Comparison of ENCODE assay signal across 23 cellular contexts in genomic region chr3:39156421-39156820, GRCh38.
A peak's percentile ranks its signal among the peaks of the same experiment; 100 is the strongest.
DNase-seq lines count a peak whose midpoint lies in the region; ATAC-seq and TF ChIP-seq lines count a peak whose summit lies in the region.
"Had no signal": no experiment of that assay in that cellular context is flagged by ENCODE, and none has a peak within 500 bp of the region (broad histone marks: within the 10 kb centered on the region; RNA-seq: fewer than 3 reads in every experiment).

No MANE protein-coding gene starts in this region.

- peak overlapping the region; percentile 40 for H3K27ac Mint-ChIP-seq in nephron progenitor cell
- H3K27ac Mint-ChIP-seq in effector memory CD8-positive, alpha-beta T cell, result no peak overlapping the region
- H3K27ac Mint-ChIP-seq: activated B cell treated with CpG ODN at 0.5 μM for 24 hours had no signal

- no peaks in the 10 kb centered on the region for H3K9me3 Mint-ChIP-seq in nephron progenitor cell
- H3K9me3 Mint-ChIP-seq in effector memory CD8-positive, alpha-beta T cell, result no peaks in the 10 kb centered on the region
- H3K9me3 Mint-ChIP-seq: activated B cell treated with CpG ODN at 0.5 μM for 24 hours, T-cell had no signal

- H3K4me1 Mint-ChIP-seq in nephron progenitor cell, result peaks cover 49% of the 10 kb centered on the region
- H3K4me1 Mint-ChIP-seq in effector memory CD8-positive, alpha-beta T cell (ENCODE audit: low read depth in 2 of 2), result peaks cover 13 to 16% of the 10 kb centered on the region in 2 donors

- peaks cover 13% of the 10 kb centered on the region for H3K27me3 Mint-ChIP-seq in nephron progenitor cell (ENCODE audit: low read depth, poor library complexity)
- no peaks in the 10 kb centered on the region for H3K27me3 Mint-ChIP-seq in effector memory CD8-positive, alpha-beta T cell
- H3K27me3 Mint-ChIP-seq: activated B cell treated with CpG ODN at 0.5 μM for 24 hours, T-cell had no signal

- DNase-seq in AG10803 (ENCODE audit: low read depth) (peak; percentile 65), HCEC 1CT (peak; percentile 23), fibroblast of gingiva (ENCODE audit: low read depth) (peak; percentile 62), nephron progenitor cell (no peak), SIG-M5 treated with dmso at 0.1 percent for 504 hours (lab: John Stamatoyannopoulos, UW; ENCODE audit: unreplicated experiment) (no peak)
- no peak for DNase-seq in effector memory CD8-positive, alpha-beta T cell
- DNase-seq: activated B cell treated with CpG ODN at 0.5 μM for 24 hours; activated effector memory CD4-positive, alpha-beta T cell treated with anti-CD3 and anti-CD28 coated beads, Interleukin-2, amount 50 U/mL, for 16 hours; activated T-cell treated with anti-CD3 and anti-CD28 coated beads for 4 hours; cerebellar nuclear complex; dorsolateral prefrontal cortex; foreskin melanocyte; mesenchymal stem cell; NCI-H1417 treated with DMSO at 0.1 percent for 48 hours; NCI-H2081 treated with DMSO at 0.1 percent for 48 hours; NCI-H748 treated with DMSO at 0.1 percent for 48 hours; SJCRH30; T-cell; upper lobe of left lung had no signal

- no peaks in the 10 kb centered on the region for H3K36me3 Mint-ChIP-seq in nephron progenitor cell (ENCODE audit: low read depth)
- peaks cover 27% of the 10 kb centered on the region for H3K36me3 Mint-ChIP-seq in effector memory CD8-positive, alpha-beta T cell (ENCODE audit: insufficient read depth)
- H3K36me3 Mint-ChIP-seq: T-cell had no signal

- no peak overlapping the region for H3K4me3 ChIP-seq in AG10803 (ENCODE audit: low read length)
- H3K4me3 ChIP-seq: dorsolateral prefrontal cortex, Peyer's patch, SJCRH30, skin epidermis, upper lobe of left lung had no signal

- ATAC-seq in GM21390 (IDR thresholded peaks at IDR 0.05; ENCODE audit: unreplicated experiment), result no peak
- ATAC-seq in effector memory CD8-positive, alpha-beta T cell (replicated peaks), result no peak
- ATAC-seq: left colon, T-cell had no signal

- H3K4me3 Mint-ChIP-seq in nephron progenitor cell, result no peak overlapping the region
- no peak overlapping the region for H3K4me3 Mint-ChIP-seq in effector memory CD8-positive, alpha-beta T cell
- H3K4me3 Mint-ChIP-seq: activated B cell treated with CpG ODN at 0.5 μM for 24 hours had no signal

- no peak for TF ChIP-seq CTCF in AG10803 (conservative IDR thresholded peaks at IDR 0.05; ENCODE audit: low read length)
- TF ChIP-seq CTCF in nephron progenitor cell (IDR thresholded peaks at IDR 0.05), result no peak

Comparison
In these comparisons a context has a peak if more than half of its experiments do, and no peak if none do; other contexts are left out.
1. DNase-seq: peak in AG10803 (single experiment), HCEC 1CT (single experiment) and fibroblast of gingiva (single experiment); none in nephron progenitor cell (single experiment), SIG-M5 treated with dmso at 0.1 percent for 504 hours (single experiment) and effector memory CD8-positive, alpha-beta T cell (0 of 3).